Comparison of ENCODE assay signal across 8 cellular contexts in genomic region chr3:51501833-51502561, GRCh38. TPM values are rescaled to one million over a fixed set of nuclear protein-coding genes. Genes with fewer than 3 reads are reported as not detected.
A peak's percentile ranks its signal among the peaks of the same experiment; 100 is the strongest.
DNase-seq lines count a peak whose midpoint lies in the region; ATAC-seq, FAIRE-seq and TF ChIP-seq lines count a peak whose summit lies in the region.

No MANE protein-coding gene starts in this region.

- no peak overlapping the region for H3K9ac ChIP-seq in astrocyte (ENCODE audit: low read length)

- peak; percentile 89 for TF ChIP-seq CTCF in astrocyte (IDR thresholded peaks at IDR 0.05; ENCODE audit: insufficient read depth, low read depth, low read length)

- peak overlapping the region; percentile 78 for H3K27ac Mint-ChIP-seq in astrocyte (ENCODE audit: unreplicated experiment)

- H3K9me3 Mint-ChIP-seq in astrocyte (ENCODE audit: unreplicated experiment), result no peaks in the 10 kb centered on the region

- peak; percentile 18 for DNase-seq in NK-92 treated with Interleukin-12 subunit alpha and Interleukin-12 subunit beta, amount 100 ng/mL, for 24 hours (lab: John Stamatoyannopoulos, UW)
- DNase-seq in NK-92 (lab: John Stamatoyannopoulos, UW; ENCODE audit: unreplicated experiment), result no peak
- DNase-seq in NCI-H1092 (lab: John Stamatoyannopoulos, UW), result peak; percentile 54
- peak; percentile 75 for DNase-seq in T-helper 9 cell
- DNase-seq in astrocyte (ENCODE audit: low read depth), result peak; percentile 37
- peak; percentile 57 to 61 for DNase-seq in hippocampal formation (lab: John Stamatoyannopoulos, UW)
- DNase-seq in skeletal muscle cell (ENCODE audit: low read depth), result peak; percentile 14

- peak overlapping the region; percentile 2 for H2AFZ ChIP-seq in astrocyte (ENCODE audit: low read depth, low read length)

- H3K27me3 Mint-ChIP-seq in astrocyte (ENCODE audit: low read depth, unreplicated experiment), result peaks cover 9% of the 10 kb centered on the region

- no peak for FAIRE-seq in astrocyte (lab: Jason Lieb, UNC)

- H3K4me3 ChIP-seq in astrocyte (ENCODE audit: insufficient read depth, low read depth, low read length), result no peak overlapping the region
- H3K4me3 ChIP-seq in skeletal muscle cell (ENCODE audit: low read depth, low read length), result no peak overlapping the region

- no peaks in the 10 kb centered on the region for H3K27me3 ChIP-seq in astrocyte (ENCODE audit: insufficient read depth, low read length)

- peaks cover 4% of the 10 kb centered on the region for H3K4me1 ChIP-seq in astrocyte (ENCODE audit: insufficient read depth, low read length)

- H3K4me2 ChIP-seq in astrocyte (ENCODE audit: low read length), result no peak overlapping the region

- no peak overlapping the region for H3K27ac ChIP-seq in astrocyte (ENCODE audit: low read depth, low read length)

- no peaks in the 10 kb centered on the region for H3K36me3 Mint-ChIP-seq in astrocyte (ENCODE audit: low read depth, unreplicated experiment)

- no peaks in the 10 kb centered on the region for H3K36me3 ChIP-seq in astrocyte (ENCODE audit: insufficient read depth, low read length)

- no peak overlapping the region for H3K4me3 Mint-ChIP-seq in astrocyte (ENCODE audit: unreplicated experiment)

- no peaks in the 10 kb centered on the region for H3K9me3 ChIP-seq in astrocyte (ENCODE audit: insufficient read depth, low read depth, low read length)

- no peak for ATAC-seq in GM18870 (IDR thresholded peaks at IDR 0.05; ENCODE audit: unreplicated experiment)

- H4K20me1 ChIP-seq in astrocyte (ENCODE audit: insufficient read depth, low read length), result no peaks in the 10 kb centered on the region

- H3K79me2 ChIP-seq in astrocyte (ENCODE audit: insufficient read depth, low read length), result peaks cover 19% of the 10 kb centered on the region

- H3K4me1 Mint-ChIP-seq in astrocyte (ENCODE audit: low read depth, unreplicated experiment), result no peaks in the 10 kb centered on the region

RNA-seq across cellular contexts. Expression of gene DCAF1, which starts 2.2 kb away (rescaled TPM):
- total RNA-seq in astrocyte, result 11.5 and 13.3 TPM in 2 replicates

RNA-seq across cellular contexts. Expression of gene RAD54L2, which starts 36.5 kb away (rescaled TPM):
- total RNA-seq in astrocyte, result 27.4 and 29.2 TPM in 2 replicates
